In genomic region chr7:154792436-154793055, GRCh38 we compare ENCODE assay signal across 23 cellular contexts.
"Had no signal": no experiment of that assay in that cellular context is flagged by ENCODE, and none has a peak within 500 bp of the region (broad histone marks: within the 10 kb centered on the region; RNA-seq: fewer than 3 reads in every experiment).

No MANE protein-coding gene starts in this region.

- H3K27ac ChIP-seq: body of pancreas, epithelial cell of prostate, heart right ventricle, neutrophil, pancreas, psoas muscle, right atrium auricular region, spleen, upper lobe of right lung, VCaP had no signal

- H3K36me3 ChIP-seq: heart right ventricle, neutrophil, pancreas, right atrium auricular region, spleen, upper lobe of right lung had no signal

- H3K4me3 ChIP-seq: body of pancreas, heart right ventricle, pancreas, psoas muscle, right atrium auricular region, spleen, upper lobe of right lung had no signal

- H3K27me3 ChIP-seq: body of pancreas, pancreas, right atrium auricular region had no signal

- H3K9me3 ChIP-seq: body of pancreas, heart right ventricle, neutrophil, pancreas, psoas muscle, upper lobe of right lung had no signal

- H3K4me1 ChIP-seq: body of pancreas, pancreas, psoas muscle, right atrium auricular region, spleen, upper lobe of right lung had no signal

- DNase-seq: activated CD4-positive, alpha-beta T cell treated with anti-CD3 and anti-CD28 coated beads, Interleukin-2, amount 10 ng/mL, durations not matched to agents 7 days and 5 days; activated CD8-positive, alpha-beta memory T cell treated with anti-CD3 and anti-CD28 coated beads, Interleukin-2, amount 10 ng/mL, durations not matched to agents 7 days and 5 days; activated CD8-positive, alpha-beta T cell treated with anti-CD3 and anti-CD28 coated beads for 36 hours; activated gamma-delta T cell; activated naive CD4-positive, alpha-beta T cell treated with anti-CD3 and anti-CD28 coated beads, Interleukin-2, amount 50 U/mL, for 16 hours; activated naive CD8-positive, alpha-beta T cell treated with anti-CD3 and anti-CD28 coated beads, Interleukin-2, amount 50 U/mL, for 24 hours; activated T-cell treated with anti-CD3 and anti-CD28 coated beads for 4 hours; body of pancreas; central memory CD4-positive, alpha-beta T cell; cortex of kidney; heart right ventricle; islet precursor cell; left colon; pancreas; psoas muscle; spleen; stimulated activated CD4-positive, alpha-beta T cell treated with anti-CD3 and anti-CD28 coated beads, Interleukin-4, amount 100 ng/mL, for 1 hour; stimulated activated naive CD4-positive, alpha-beta T cell; upper lobe of right lung had no signal
